8 cellular contexts compared by ENCODE assay signal in the genomic region with DNA sequence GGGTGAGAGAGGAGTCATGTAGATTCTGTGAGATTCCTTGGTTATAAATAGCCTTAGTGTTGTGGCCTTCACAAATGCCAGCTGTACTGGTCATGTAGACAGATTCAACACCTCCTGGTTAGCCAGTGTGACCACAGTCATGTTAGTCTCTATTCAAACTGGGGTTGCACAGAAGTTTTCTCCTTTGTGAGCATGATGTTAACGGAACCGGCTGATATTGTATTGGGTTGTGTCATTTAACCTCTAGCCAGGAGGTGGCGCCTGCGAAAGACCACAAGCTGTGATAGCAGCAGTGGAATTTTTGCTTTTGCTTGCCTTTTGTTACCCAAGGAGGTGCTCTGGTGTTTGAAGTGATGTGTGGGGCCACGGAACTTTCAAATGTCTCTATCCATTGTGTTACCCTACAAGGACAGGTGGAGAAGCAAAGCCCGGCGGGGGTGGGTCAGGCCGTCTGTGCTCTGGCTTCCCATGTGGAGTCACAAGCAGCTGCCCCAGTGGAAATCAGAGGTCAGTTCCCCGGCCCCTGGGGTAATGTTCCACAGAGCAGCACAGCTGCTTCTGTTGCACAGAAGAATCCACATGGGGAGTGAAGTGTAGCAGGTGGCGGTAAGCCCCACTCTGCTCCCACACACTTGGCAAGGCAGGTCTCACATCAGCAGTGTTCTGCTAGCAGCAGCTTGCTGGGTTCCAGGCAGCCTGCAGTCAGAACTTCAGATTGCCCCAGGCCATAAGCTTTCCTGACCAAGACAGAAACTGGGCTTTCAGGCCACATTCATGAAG.
DNase-seq lines count a peak whose midpoint lies in the region; ATAC-seq and TF ChIP-seq lines count a peak whose summit lies in the region.

No MANE protein-coding gene starts in this region.

- H3K36me3 Mint-ChIP-seq in activated CD4-positive, alpha-beta T cell treated with anti-CD3 and anti-CD28 coated beads for 36 hours (ENCODE audit: low read depth), result no peaks in the 10 kb centered on the region
- no peaks in the 10 kb centered on the region for H3K36me3 Mint-ChIP-seq in type B pancreatic cell

- no peaks in the 10 kb centered on the region for H3K9me2 ChIP-seq in OCI-LY7 (ENCODE audit: insufficient read depth, low read length)

- POLR2A ChIA-PET in activated CD4-positive, alpha-beta T cell treated with anti-CD3 and anti-CD28 coated beads for 36 hours (lab: Charles Lee), result no interaction called here
- POLR2A ChIA-PET in OCI-LY7 (lab: Charles Lee), result interaction anchor here (0.7 kb wide), 1 partner anchor 1783 kb away, joined by 3 read pairs; no protein-coding TSS in a partner anchor

- H2AFZ ChIP-seq in OCI-LY7 (ENCODE audit: low read length), result no peak overlapping the region

- no peak overlapping the region for H3K27ac ChIP-seq in OCI-LY7 (ENCODE audit: low read depth, low read length, poor library complexity, severe bottlenecking)
- H3K27ac ChIP-seq in dorsolateral prefrontal cortex, result no peak overlapping the region

- H3K27me3 ChIP-seq in dorsolateral prefrontal cortex, result no peaks in the 10 kb centered on the region

- peak; percentile 44 for ATAC-seq in activated CD4-positive, alpha-beta T cell treated with anti-CD3 and anti-CD28 coated beads for 36 hours
- no peak for ATAC-seq in HG02840 (IDR thresholded peaks at IDR 0.05; ENCODE audit: low FRiP score, unreplicated experiment)
- ATAC-seq in GM18873 (IDR thresholded peaks at IDR 0.05; ENCODE audit: low FRiP score, unreplicated experiment), result no peak

- H3K4me2 ChIP-seq in OCI-LY7 (ENCODE audit: low read length), result no peak overlapping the region

- DNase-seq in activated CD4-positive, alpha-beta T cell treated with anti-CD3 and anti-CD28 coated beads for 36 hours, result peak; percentile 54
- DNase-seq in activated CD4-positive, alpha-beta T cell treated with anti-CD3 and anti-CD28 coated beads for 4 hours, result no peak
- DNase-seq in OCI-LY7 (ENCODE audit: low spot score), result peak; percentile 8
- peak in 9 of 10 donors; percentile 28 to 63 (median 55) for DNase-seq in dorsolateral prefrontal cortex
- peak; percentile 45 to 64 for DNase-seq in lung microvascular endothelial cell (ENCODE audit: low read depth in 2 of 2)
- no peak for DNase-seq in type B pancreatic cell (ENCODE audit: extremely low spot score, unreplicated experiment)

- H3K4me3 Mint-ChIP-seq in activated CD4-positive, alpha-beta T cell treated with anti-CD3 and anti-CD28 coated beads for 36 hours, result no peak overlapping the region
- H3K4me3 Mint-ChIP-seq in type B pancreatic cell, result no peak overlapping the region

- intact Hi-C loops in activated CD4-positive, alpha-beta T cell treated with anti-CD3 and anti-CD28 coated beads for 36 hours (cut with DNase I, micrococcal nuclease), result loop anchor here in 1 of 2 experiments (5.0 kb wide), 1 partner anchor 970 kb away; no protein-coding TSS in a partner anchor
- intact Hi-C loops in OCI-LY7 (cut with micrococcal nuclease; ENCODE audit: unreplicated experiment) (no loop called here), dorsolateral prefrontal cortex (cut with DNase I) (no loop called here)

- no peak overlapping the region for H3K27ac Mint-ChIP-seq in activated CD4-positive, alpha-beta T cell treated with anti-CD3 and anti-CD28 coated beads for 36 hours
- no peak overlapping the region for H3K27ac Mint-ChIP-seq in type B pancreatic cell

- CTCF ChIA-PET in activated CD4-positive, alpha-beta T cell treated with anti-CD3 and anti-CD28 coated beads for 36 hours (lab: Charles Lee), result interaction anchor here (0.6 to 2.9 kb wide), 9 partner anchors 8 to 1324 kb away, joined by 3 to 8 read pairs (median 4); no protein-coding TSS in a partner anchor
- CTCF ChIA-PET in OCI-LY7 (lab: Charles Lee; ENCODE audit: unreplicated experiment), result no interaction called here

- H3K9me3 Mint-ChIP-seq in activated CD4-positive, alpha-beta T cell treated with anti-CD3 and anti-CD28 coated beads for 36 hours (ENCODE audit: low read depth), result no peaks in the 10 kb centered on the region
- peaks cover 10% of the 10 kb centered on the region for H3K9me3 Mint-ChIP-seq in type B pancreatic cell

- no peaks in the 10 kb centered on the region for H3K9me3 ChIP-seq in OCI-LY7 (ENCODE audit: low read length)

- no peaks in the 10 kb centered on the region for H4K20me1 ChIP-seq in OCI-LY7 (ENCODE audit: insufficient read depth, low read length)

- peaks cover 2% of the 10 kb centered on the region for H3K27me3 Mint-ChIP-seq in activated CD4-positive, alpha-beta T cell treated with anti-CD3 and anti-CD28 coated beads for 36 hours
- peaks cover 4% of the 10 kb centered on the region for H3K27me3 Mint-ChIP-seq in type B pancreatic cell

- H3K36me3 ChIP-seq in OCI-LY7 (ENCODE audit: insufficient read depth, low read length), result no peaks in the 10 kb centered on the region

- no peaks in the 10 kb centered on the region for H3K4me1 Mint-ChIP-seq in activated CD4-positive, alpha-beta T cell treated with anti-CD3 and anti-CD28 coated beads for 36 hours
- peaks cover 4% of the 10 kb centered on the region for H3K4me1 Mint-ChIP-seq in type B pancreatic cell (ENCODE audit: unreplicated experiment)

- BruUV-seq in OCI-LY7 (replicated peaks; lab: Mats Ljungman, UMichigan), result no TSS peak

- H3K4me3 ChIP-seq in OCI-LY7 (ENCODE audit: low read depth, low read length, poor library complexity, severe bottlenecking) (no peak overlapping the region), dorsolateral prefrontal cortex (no peak overlapping the region)

- no peaks in the 10 kb centered on the region for H3K79me2 ChIP-seq in OCI-LY7 (ENCODE audit: insufficient read depth, low read depth, low read length)

- H3K4me1 ChIP-seq in OCI-LY7 (ENCODE audit: insufficient read depth, low read length, poor library complexity, severe bottlenecking), result no peaks in the 10 kb centered on the region

- TF ChIP-seq CTCF in OCI-LY7 (conservative IDR thresholded peaks at IDR 0.05; ENCODE audit: low read length) (peak; percentile 71), dorsolateral prefrontal cortex (IDR thresholded peaks at IDR 0.05 in 54 of 56, conservative IDR thresholded peaks at IDR 0.05 in 2 of 56; ENCODE audit: low read depth in 1 of 56, partially characterized antibody in 56 of 56) (peak in 55 of 56 donors; percentile 20 to 72 (median 58)), type B pancreatic cell (conservative IDR thresholded peaks at IDR 0.05) (peak; percentile 74)

Comparison
In these comparisons a context has a peak if more than half of its experiments do, and no peak if none do; other contexts are left out.
1. DNase-seq: peak in activated CD4-positive, alpha-beta T cell treated with anti-CD3 and anti-CD28 coated beads for 36 hours (single experiment), OCI-LY7 (single experiment), dorsolateral prefrontal cortex (9 of 10) and lung microvascular endothelial cell (2 of 2); none in activated CD4-positive, alpha-beta T cell treated with anti-CD3 and anti-CD28 coated beads for 4 hours (0 of 2) and type B pancreatic cell (single experiment).
2. Peak in every context shown above with its lines, with median percentiles within 50 percentile points of each other: CTCF ChIP-seq.